8 cellular contexts compared by ENCODE assay signal in genomic region chr17:48908853-48909394, GRCh38. TPM values are rescaled to one million over a fixed set of nuclear protein-coding genes. Genes with fewer than 3 reads are reported as not detected.
A peak's percentile ranks its signal among the peaks of the same experiment; 100 is the strongest.
DNase-seq lines count a peak whose midpoint lies in the region; ATAC-seq and TF ChIP-seq lines count a peak whose summit lies in the region.

No MANE protein-coding gene starts in this region.

- peaks cover 51% of the 10 kb centered on the region for H3K79me2 ChIP-seq in ACC112 (ENCODE audit: control insufficient read depth, insufficient read depth, low read length, unreplicated experiment)

- H2AFZ ChIP-seq in ACC112 (ENCODE audit: low read length, unreplicated experiment): no peak overlapping the region

- H3K4me1 ChIP-seq in ACC112 (ENCODE audit: control insufficient read depth, insufficient read depth, low read length, unreplicated experiment): peaks cover 47% of the 10 kb centered on the region
- H3K4me1 ChIP-seq in duodenal mucosa (ENCODE audit: control insufficient read depth in 1 of 2, insufficient read depth in 2 of 2, low read length in 2 of 2): peaks cover 28 to 29% of the 10 kb centered on the region in 2 donors
- H3K4me1 ChIP-seq in lower lobe of right lung: peaks cover 22% of the 10 kb centered on the region

- H3K27ac ChIP-seq in ACC112 (ENCODE audit: low read depth, low read length) (peak overlapping the region; percentile 89), duodenal mucosa (ENCODE audit: low read depth, low read length) (peak overlapping the region; percentile 83), lower lobe of right lung (peak overlapping the region; percentile 84)

- POLR2A ChIA-PET in activated CD4-positive, alpha-beta memory T cell treated with anti-CD3 and anti-CD28 coated beads for 36 hours (lab: Charles Lee): interaction anchor here (0.8 to 4.2 kb wide), 6 partner anchors 11 to 284 kb away, joined by 3 to 68 read pairs (median 5); partner anchors contain the start of genes ATP5MC1 and SNF8

- H3K27ac Mint-ChIP-seq in activated CD4-positive, alpha-beta memory T cell treated with anti-CD3 and anti-CD28 coated beads for 36 hours: peak overlapping the region; percentile 95

- H3K36me3 Mint-ChIP-seq in activated CD4-positive, alpha-beta memory T cell treated with anti-CD3 and anti-CD28 coated beads for 36 hours: peaks cover 41% of the 10 kb centered on the region

- no peaks in the 10 kb centered on the region for H3K27me3 Mint-ChIP-seq in activated CD4-positive, alpha-beta memory T cell treated with anti-CD3 and anti-CD28 coated beads for 36 hours

- H3K9ac ChIP-seq in duodenal mucosa (ENCODE audit: low read depth in 1 of 2, low read length in 2 of 2): peak overlapping the region; percentile 52 to 77

- H3K36me3 ChIP-seq in ACC112 (ENCODE audit: insufficient read depth, low read length): peaks cover 30% of the 10 kb centered on the region
- H3K36me3 ChIP-seq in duodenal mucosa (ENCODE audit: control insufficient read depth in 1 of 2, insufficient read depth in 2 of 2, low read length in 2 of 2): peaks cover 8 to 32% of the 10 kb centered on the region in 2 donors
- H3K36me3 ChIP-seq in lower lobe of right lung: peaks cover 24% of the 10 kb centered on the region

- no peaks in the 10 kb centered on the region for H3K9me3 ChIP-seq in duodenal mucosa (ENCODE audit: control insufficient read depth in 1 of 2, low read length in 2 of 2)
- H3K9me3 ChIP-seq in lower lobe of right lung: no peaks in the 10 kb centered on the region

- CTCF ChIA-PET in activated CD4-positive, alpha-beta memory T cell treated with anti-CD3 and anti-CD28 coated beads for 36 hours (lab: Charles Lee): interaction anchor here (0.7 kb wide), 1 partner anchor 17 kb away, joined by 5 read pairs; the partner anchor contains the start of gene ATP5MC1

- H3K4me3 Mint-ChIP-seq in activated CD4-positive, alpha-beta memory T cell treated with anti-CD3 and anti-CD28 coated beads for 36 hours: peak overlapping the region; percentile 87

- DNase-seq in NCI-H526 treated with DMSO at 0.1 percent for 48 hours (lab: John Stamatoyannopoulos, UW) (peak; percentile 63), lower lobe of right lung (peak; percentile 81)
- DNase-seq in activated CD4-positive, alpha-beta memory T cell treated with anti-CD3 and anti-CD28 coated beads for 36 hours: peak; percentile 95
- peak; percentile 75 to 97 (median 85) for DNase-seq in stimulated activated CD4-positive, alpha-beta T cell treated with anti-CD3 and anti-CD28 coated beads, TNF-alpha, amount 100 ng/mL, for 24 hours (ENCODE audit: low read depth in 3 of 3)

- H3K4me3 ChIP-seq in ACC112 (ENCODE audit: low read depth, low read length): peak overlapping the region; percentile 90
- H3K4me3 ChIP-seq in duodenal mucosa (ENCODE audit: low read depth in 1 of 2, low read length in 2 of 2): peak overlapping the region; percentile 84 to 94
- peak overlapping the region; percentile 74 for H3K4me3 ChIP-seq in lower lobe of right lung

- H3K9me3 Mint-ChIP-seq in activated CD4-positive, alpha-beta memory T cell treated with anti-CD3 and anti-CD28 coated beads for 36 hours: no peaks in the 10 kb centered on the region

- intact Hi-C loops in activated CD4-positive, alpha-beta memory T cell treated with anti-CD3 and anti-CD28 coated beads for 36 hours (cut with micrococcal nuclease): loop anchor here (1.0 to 5.0 kb wide), 3 partner anchors 17 to 862 kb away; partner anchors contain the start of genes ATP5MC1 and NFE2L1
- intact Hi-C loops in lower lobe of right lung (cut with DNase I): no loop called here

- ATAC-seq in GM19023 (IDR thresholded peaks at IDR 0.05; ENCODE audit: unreplicated experiment) (peak; percentile 29), HG03354 (IDR thresholded peaks at IDR 0.05; ENCODE audit: poor library complexity, severe bottlenecking, unreplicated experiment) (peak; percentile 41), lower lobe of right lung (peak; percentile 54 to 59)

- TF ChIP-seq CTCF in lower lobe of right lung (IDR thresholded peaks at IDR 0.05): no peak

- H3K27me3 ChIP-seq in ACC112 (ENCODE audit: insufficient read depth, low read length) (no peaks in the 10 kb centered on the region), duodenal mucosa (ENCODE audit: control insufficient read depth in 1 of 2, insufficient read depth in 2 of 2, low read length in 2 of 2) (no peaks in the 10 kb centered on the region), lower lobe of right lung (ENCODE audit: low read depth) (no peaks in the 10 kb centered on the region)

- peaks cover 50% of the 10 kb centered on the region for H3K4me1 Mint-ChIP-seq in activated CD4-positive, alpha-beta memory T cell treated with anti-CD3 and anti-CD28 coated beads for 36 hours (ENCODE audit: low read depth)

RNA-seq across cellular contexts. Expression of gene UBE2Z, which starts 0.7 kb away (rescaled TPM):
- 100 to 1,000 TPM; 102 to 109 TPM for total RNA-seq in activated CD4-positive, alpha-beta memory T cell treated with anti-CD3 and anti-CD28 coated beads for 36 hours
- total RNA-seq in lower lobe of right lung: 65.0 TPM

RNA-seq across cellular contexts. Expression of gene ATP5MC1, which starts 16.3 kb away (rescaled TPM):
- 100 to 1,000 TPM; 119 to 129 TPM for total RNA-seq in activated CD4-positive, alpha-beta memory T cell treated with anti-CD3 and anti-CD28 coated beads for 36 hours
- 42.6 TPM for total RNA-seq in lower lobe of right lung

RNA-seq across cellular contexts. Expression of gene SNF8, which starts 35.7 kb away (rescaled TPM):
- 100 to 1,000 TPM in 1 of 2 experiments, 10 to 100 TPM in 1; 93.5 to 105 TPM for total RNA-seq in activated CD4-positive, alpha-beta memory T cell treated with anti-CD3 and anti-CD28 coated beads for 36 hours
- total RNA-seq in lower lobe of right lung: 76.9 TPM

RNA-seq across cellular contexts. Expression of gene GIP, which starts 59.5 kb away (rescaled TPM):
- not detected for total RNA-seq in activated CD4-positive, alpha-beta memory T cell treated with anti-CD3 and anti-CD28 coated beads for 36 hours
- total RNA-seq in lower lobe of right lung: not detected

Comparison
In these comparisons a context has a peak if more than half of its experiments do, and no peak if none do; other contexts are left out.
1. Peak in every context shown above with its lines: DNase-seq, ATAC-seq, H3K4me3 ChIP-seq and H3K27ac ChIP-seq.